2 cellular contexts compared by ENCODE assay signal in the genomic region with DNA sequence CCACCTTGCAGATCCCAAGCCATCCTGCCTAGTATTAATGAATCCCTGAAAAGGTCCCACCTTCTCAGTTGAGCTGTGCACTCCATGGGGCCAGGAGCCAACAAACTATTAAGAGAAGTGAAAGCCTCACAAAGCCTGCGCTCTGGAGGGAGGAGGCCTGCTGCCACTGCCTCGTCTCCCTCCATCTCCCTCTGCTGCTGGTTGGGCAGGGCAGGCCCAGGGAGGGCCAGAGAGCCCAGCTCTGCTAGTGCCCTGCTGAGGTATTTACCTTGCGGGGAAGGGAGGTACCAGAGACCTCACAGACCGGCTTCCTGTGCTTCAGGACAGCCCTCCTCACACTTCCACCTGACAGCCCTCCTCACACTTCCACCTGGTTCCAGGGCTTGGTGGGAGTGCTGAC.
TF ChIP-seq lines count a peak whose summit lies in the region.

No MANE protein-coding gene starts in this region.

TF ChIP-seq in GM23338, 12 proteins besides CTCF, POLR2A, EP300 and RAD21 (continued from another document):
- TF ChIP-seq ZNF462 (CRISPR knock-in tag; IDR thresholded peaks at IDR 0.05) = no peak
- TF ChIP-seq EZH2 (IDR thresholded peaks at IDR 0.05; ENCODE audit: low read depth, unreplicated experiment) = no peak
- TF ChIP-seq NANOG (IDR thresholded peaks at IDR 0.05; ENCODE audit: borderline replicate concordance) = no peak
- TF ChIP-seq CREB1 (CRISPR knock-in tag; IDR thresholded peaks at IDR 0.05; ENCODE audit: low read depth) = no peak
- no peak for TF ChIP-seq ZNF331 (CRISPR knock-in tag; IDR thresholded peaks at IDR 0.05; ENCODE audit: low read depth)

TF ChIP-seq in WTC11, 78 proteins besides CTCF, POLR2A, EP300 and RAD21 (continued from another document):
- no peak for TF ChIP-seq USF2 (CRISPR knock-in tag; IDR thresholded peaks at IDR 0.05)
- TF ChIP-seq, protein P1, sequence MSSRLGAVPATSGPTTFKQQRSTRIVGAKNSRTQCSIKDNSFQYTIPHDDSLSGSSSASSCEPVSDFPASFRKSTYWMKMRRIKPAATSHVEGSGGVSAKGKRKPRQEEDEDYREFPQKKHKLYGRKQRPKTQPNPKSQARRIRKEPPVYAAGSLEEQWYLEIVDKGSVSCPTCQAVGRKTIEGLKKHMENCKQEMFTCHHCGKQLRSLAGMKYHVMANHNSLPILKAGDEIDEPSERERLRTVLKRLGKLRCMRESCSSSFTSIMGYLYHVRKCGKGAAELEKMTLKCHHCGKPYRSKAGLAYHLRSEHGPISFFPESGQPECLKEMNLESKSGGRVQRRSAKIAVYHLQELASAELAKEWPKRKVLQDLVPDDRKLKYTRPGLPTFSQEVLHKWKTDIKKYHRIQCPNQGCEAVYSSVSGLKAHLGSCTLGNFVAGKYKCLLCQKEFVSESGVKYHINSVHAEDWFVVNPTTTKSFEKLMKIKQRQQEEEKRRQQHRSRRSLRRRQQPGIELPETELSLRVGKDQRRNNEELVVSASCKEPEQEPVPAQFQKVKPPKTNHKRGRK (CRISPR knock-in tag; IDR thresholded peaks at IDR 0.05; ENCODE audit: borderline replicate concordance) = no peak
- TF ChIP-seq, protein P2, sequence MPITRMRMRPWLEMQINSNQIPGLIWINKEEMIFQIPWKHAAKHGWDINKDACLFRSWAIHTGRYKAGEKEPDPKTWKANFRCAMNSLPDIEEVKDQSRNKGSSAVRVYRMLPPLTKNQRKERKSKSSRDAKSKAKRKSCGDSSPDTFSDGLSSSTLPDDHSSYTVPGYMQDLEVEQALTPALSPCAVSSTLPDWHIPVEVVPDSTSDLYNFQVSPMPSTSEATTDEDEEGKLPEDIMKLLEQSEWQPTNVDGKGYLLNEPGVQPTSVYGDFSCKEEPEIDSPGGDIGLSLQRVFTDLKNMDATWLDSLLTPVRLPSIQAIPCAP (CRISPR knock-in tag; IDR thresholded peaks at IDR 0.05) = no peak
- no peak for TF ChIP-seq ZNF532 (CRISPR knock-in tag; IDR thresholded peaks at IDR 0.05; ENCODE audit: borderline replicate concordance)
- no peak for TF ChIP-seq JUN (CRISPR knock-in tag; IDR thresholded peaks at IDR 0.05)
- TF ChIP-seq HMGA2 (CRISPR knock-in tag; IDR thresholded peaks at IDR 0.05) = no peak
- TF ChIP-seq NFATC4 (CRISPR knock-in tag; IDR thresholded peaks at IDR 0.05) = no peak
- no peak for TF ChIP-seq GRHL2 (CRISPR knock-in tag; IDR thresholded peaks at IDR 0.05; ENCODE audit: insufficient replicate concordance, severe bottlenecking)
- no peak for TF ChIP-seq PREB (CRISPR knock-in tag; IDR thresholded peaks at IDR 0.05; ENCODE audit: borderline replicate concordance)
- no peak for TF ChIP-seq ZNF416 (CRISPR knock-in tag; IDR thresholded peaks at IDR 0.05)
